1 cellular context compared by ENCODE assay signal in genomic region chr17:14070344-14071007, GRCh38.
TF ChIP-seq lines count a peak whose summit lies in the region.

No MANE protein-coding gene starts in this region.

TF ChIP-seq in IMR-90, 13 proteins besides CTCF, POLR2A, EP300 and RAD21 (continued from another document):
- TF ChIP-seq SMC3 (IDR thresholded peaks at IDR 0.05; ENCODE audit: low read depth, low read length), result no peak
- TF ChIP-seq NFE2L2 (IDR thresholded peaks at IDR 0.05; ENCODE audit: low read depth, low read length), result no peak
